ENCODE assay signal across 8 cellular contexts in genomic region chr1:150067184-150068182, GRCh38. TPM values are rescaled to one million over a fixed set of nuclear protein-coding genes. Genes with fewer than 3 reads are reported as not detected.
A peak's percentile ranks its signal among the peaks of the same experiment; 100 is the strongest.
DNase-seq lines count a peak whose midpoint lies in the region; ATAC-seq lines count a peak whose summit lies in the region.

VPS45 (plus strand) TSS chr1:150067776; CDS start chr1:150067858, 82 bp downstream.

- CTCF ChIA-PET in CD4-positive, alpha-beta memory T cell (lab: Charles Lee; ENCODE audit: partially characterized antibody), result interaction anchor here (0.6 to 17.3 kb wide), 16 partner anchors 10 to 180 kb away, joined by 3 to 574 read pairs (median 4); a partner anchor contains a TSS

- peak within 1 kb of the TSS; percentile 65 for H3K27ac ChIP-seq in CD4-positive, alpha-beta memory T cell (ENCODE audit: low read depth, low read length)

- POLR2A ChIA-PET in CD4-positive, alpha-beta memory T cell (lab: Charles Lee; ENCODE audit: partially characterized antibody), result interaction anchor here (0.6 to 4.8 kb wide), 18 partner anchors 10 to 256 kb away, joined by 3 to 45 read pairs (median 4); partner anchors contain the start of gene PLEKHO1

- peaks cover 6 to 19% of the 10 kb centered on the region in 2 donors for H3K36me3 Mint-ChIP-seq in CD4-positive, alpha-beta memory T cell

- H3K4me3 Mint-ChIP-seq in CD4-positive, alpha-beta memory T cell, result peak within 1 kb of the TSS; percentile 91 to 98 (median 96)

- H3K9me3 Mint-ChIP-seq in CD4-positive, alpha-beta memory T cell, result no peaks in the 10 kb centered on the region

- peaks cover 27 to 42% (median 35%) of the 10 kb centered on the region in 4 donors for H3K4me1 Mint-ChIP-seq in CD4-positive, alpha-beta memory T cell

- intact Hi-C loops in CD4-positive, alpha-beta memory T cell (cut with micrococcal nuclease), result loop anchor here (1.0 kb wide), 3 partner anchors 57 to 105 kb away; partner anchors contain the start of genes OTUD7B and PLEKHO1

- H3K36me3 ChIP-seq in CD4-positive, alpha-beta memory T cell (ENCODE audit: insufficient read depth, low read length), result no peaks in the 10 kb centered on the region
- H3K36me3 ChIP-seq in endocrine pancreas (ENCODE audit: control insufficient read depth, insufficient read depth, low read length), result no peaks in the 10 kb centered on the region

- H3K27me3 Mint-ChIP-seq in CD4-positive, alpha-beta memory T cell, result no peaks in the 10 kb centered on the region

- peak within 1 kb of the TSS; percentile 70 to 88 for H3K4me3 ChIP-seq in CD4-positive, alpha-beta memory T cell (ENCODE audit: low read length in 2 of 2)
- peak within 1 kb of the TSS; percentile 93 for H3K4me3 ChIP-seq in endocrine pancreas (ENCODE audit: control insufficient read depth, insufficient read depth, low read length)

- ATAC-seq in GM19463 (IDR thresholded peaks at IDR 0.05; ENCODE audit: unreplicated experiment), result peak; percentile 87

- no peaks in the 10 kb centered on the region for H3K27me3 ChIP-seq in CD4-positive, alpha-beta memory T cell (ENCODE audit: insufficient read depth, low read length)
- no peaks in the 10 kb centered on the region for H3K27me3 ChIP-seq in endocrine pancreas (ENCODE audit: control insufficient read depth, insufficient read depth, low read length)

- DNase-seq in CD4-positive, alpha-beta memory T cell, result peak; percentile 69 to 82 (median 75)
- DNase-seq in HT-29 (ENCODE audit: low spot score) (peak; percentile 86), NOMO-1 (lab: John Stamatoyannopoulos, UW; ENCODE audit: unreplicated experiment in 2 of 2) (peak; percentile 81 to 89), mesenteric fat pad (ENCODE audit: low spot score) (peak; percentile 94)
- peak; percentile 66 to 81 (median 69) for DNase-seq in activated CD8-positive, alpha-beta memory T cell treated with anti-CD3 and anti-CD28 coated beads for 48 hours (ENCODE audit: low read depth in 2 of 3, low spot score in 2 of 3)
- DNase-seq in stimulated activated CD8-positive, alpha-beta memory T cell treated with anti-CD3 and anti-CD28 coated beads, Interleukin-15, amount 100 ng/mL, for 24 hours (ENCODE audit: low read depth), result peak; percentile 55

- peaks cover 30% of the 10 kb centered on the region for H3K4me1 ChIP-seq in CD4-positive, alpha-beta memory T cell (ENCODE audit: insufficient read depth, low read length)
- peaks cover 18% of the 10 kb centered on the region for H3K4me1 ChIP-seq in endocrine pancreas (ENCODE audit: control insufficient read depth, insufficient read depth, low read length)

- no peaks in the 10 kb centered on the region for H3K9me3 ChIP-seq in CD4-positive, alpha-beta memory T cell (ENCODE audit: control insufficient read depth in 1 of 2, low read length in 2 of 2)
- no peaks in the 10 kb centered on the region for H3K9me3 ChIP-seq in endocrine pancreas (ENCODE audit: control insufficient read depth, low read length)

- peak within 1 kb of the TSS; percentile 91 to 97 (median 94) for H3K27ac Mint-ChIP-seq in CD4-positive, alpha-beta memory T cell

- H3K9ac ChIP-seq in endocrine pancreas (ENCODE audit: control insufficient read depth, insufficient read depth, low read length), result peak within 1 kb of the TSS; percentile 92

RNA-seq across cellular contexts. Expression of gene VPS45, which starts in this region (rescaled TPM):
- 10 to 100 TPM; 32.1 to 38.5 TPM for total RNA-seq in CD4-positive, alpha-beta memory T cell
- polyA plus RNA-seq in CD4-positive, alpha-beta memory T cell, result 10 to 100 TPM; 25.1 to 36.7 TPM
- total RNA-seq in HT-29 (2014; rRNA removed; shearing (Covaris generic)), result 8.7 and 10.5 TPM in 2 replicates
- total RNA-seq in mesenteric fat pad, result 35.5 TPM

Comparison
In these comparisons a context has a peak if more than half of its experiments do, and no peak if none do; other contexts are left out.
1. Peak in every context shown above with its lines: DNase-seq, ATAC-seq, H3K4me3 ChIP-seq and H3K27ac ChIP-seq.